In the genomic region with DNA sequence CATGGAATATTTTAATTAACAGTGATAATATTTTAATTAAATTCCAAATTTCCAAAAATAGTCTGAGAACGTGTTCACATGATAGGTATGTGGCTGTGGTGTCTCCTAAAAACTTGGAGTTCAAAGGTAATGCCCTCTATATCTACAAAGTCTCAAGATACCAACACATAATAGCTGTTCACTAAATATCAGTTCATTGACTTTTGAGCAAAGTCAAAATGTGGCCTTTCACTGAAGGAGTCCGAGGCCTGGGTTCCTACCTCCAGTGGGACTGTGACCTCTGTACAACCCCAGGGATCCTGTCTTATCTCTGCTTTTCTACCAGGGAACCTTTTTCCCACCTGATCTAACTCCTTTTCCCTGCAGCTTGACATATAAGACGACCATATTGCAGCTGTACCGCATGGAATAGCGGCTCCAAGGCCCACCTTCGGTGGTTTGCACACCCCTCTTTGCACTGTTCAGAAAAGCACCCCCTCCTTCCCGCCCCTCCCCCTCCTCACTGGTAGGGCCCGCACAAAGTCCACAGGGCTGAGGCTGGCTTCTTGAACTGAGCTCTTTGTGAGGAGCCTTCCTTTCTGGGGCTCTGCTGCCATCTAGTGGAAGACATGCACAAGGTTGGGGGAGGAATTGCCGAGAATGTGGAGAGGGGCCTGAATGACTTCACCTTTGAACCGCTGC, we compare ENCODE assay signal across 2 cellular contexts.
A peak's percentile ranks its signal among the peaks of the same experiment; 100 is the strongest.
TF ChIP-seq lines count a peak whose summit lies in the region.

No MANE protein-coding gene starts in this region.

TF ChIP-seq in HEK293, 187 proteins besides CTCF, POLR2A, EP300 and RAD21 (continued from another document and continues in another):
- TF ChIP-seq, protein P1, sequence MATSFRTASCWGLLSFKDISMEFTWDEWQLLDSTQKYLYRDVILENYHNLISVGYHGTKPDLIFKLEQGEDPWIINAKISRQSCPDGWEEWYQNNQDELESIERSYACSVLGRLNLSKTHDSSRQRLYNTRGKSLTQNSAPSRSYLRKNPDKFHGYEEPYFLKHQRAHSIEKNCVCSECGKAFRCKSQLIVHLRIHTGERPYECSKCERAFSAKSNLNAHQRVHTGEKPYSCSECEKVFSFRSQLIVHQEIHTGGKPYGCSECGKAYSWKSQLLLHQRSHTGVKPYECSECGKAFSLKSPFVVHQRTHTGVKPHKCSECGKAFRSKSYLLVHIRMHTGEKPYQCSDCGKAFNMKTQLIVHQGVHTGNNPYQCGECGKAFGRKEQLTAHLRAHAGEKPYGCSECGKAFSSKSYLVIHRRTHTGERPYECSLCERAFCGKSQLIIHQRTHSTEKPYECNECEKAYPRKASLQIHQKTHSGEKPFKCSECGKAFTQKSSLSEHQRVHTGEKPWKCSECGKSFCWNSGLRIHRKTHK (tag by site-specific recombination; IDR thresholded peaks at IDR 0.05) = no peak
- TF ChIP-seq ZNF558 (tag by site-specific recombination; IDR thresholded peaks at IDR 0.05) = peak; percentile 45; the same call in 1 of the 2 replicates
- TF ChIP-seq ZNF274 (IDR thresholded peaks at IDR 0.05; ENCODE audit: low read length) = no peak
- no peak for TF ChIP-seq ZNF274 (tag by site-specific recombination; IDR thresholded peaks at IDR 0.05; ENCODE audit: borderline replicate concordance)
- TF ChIP-seq ZNF239 (tag by site-specific recombination; IDR thresholded peaks at IDR 0.05) = no peak
- TF ChIP-seq ZNF140 (tag by site-specific recombination; IDR thresholded peaks at IDR 0.05) = no peak
- TF ChIP-seq, protein P2, sequence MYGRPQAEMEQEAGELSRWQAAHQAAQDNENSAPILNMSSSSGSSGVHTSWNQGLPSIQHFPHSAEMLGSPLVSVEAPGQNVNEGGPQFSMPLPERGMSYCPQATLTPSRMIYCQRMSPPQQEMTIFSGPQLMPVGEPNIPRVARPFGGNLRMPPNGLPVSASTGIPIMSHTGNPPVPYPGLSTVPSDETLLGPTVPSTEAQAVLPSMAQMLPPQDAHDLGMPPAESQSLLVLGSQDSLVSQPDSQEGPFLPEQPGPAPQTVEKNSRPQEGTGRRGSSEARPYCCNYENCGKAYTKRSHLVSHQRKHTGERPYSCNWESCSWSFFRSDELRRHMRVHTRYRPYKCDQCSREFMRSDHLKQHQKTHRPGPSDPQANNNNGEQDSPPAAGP (tag by site-specific recombination; IDR thresholded peaks at IDR 0.05) = peak; percentile 76
- TF ChIP-seq ZNF24 (tag by site-specific recombination; IDR thresholded peaks at IDR 0.05) = peak; percentile 88
- TF ChIP-seq ZNF354C (tag by site-specific recombination; IDR thresholded peaks at IDR 0.05; ENCODE audit: borderline replicate concordance, low read depth) = no peak
- TF ChIP-seq, protein P3, sequence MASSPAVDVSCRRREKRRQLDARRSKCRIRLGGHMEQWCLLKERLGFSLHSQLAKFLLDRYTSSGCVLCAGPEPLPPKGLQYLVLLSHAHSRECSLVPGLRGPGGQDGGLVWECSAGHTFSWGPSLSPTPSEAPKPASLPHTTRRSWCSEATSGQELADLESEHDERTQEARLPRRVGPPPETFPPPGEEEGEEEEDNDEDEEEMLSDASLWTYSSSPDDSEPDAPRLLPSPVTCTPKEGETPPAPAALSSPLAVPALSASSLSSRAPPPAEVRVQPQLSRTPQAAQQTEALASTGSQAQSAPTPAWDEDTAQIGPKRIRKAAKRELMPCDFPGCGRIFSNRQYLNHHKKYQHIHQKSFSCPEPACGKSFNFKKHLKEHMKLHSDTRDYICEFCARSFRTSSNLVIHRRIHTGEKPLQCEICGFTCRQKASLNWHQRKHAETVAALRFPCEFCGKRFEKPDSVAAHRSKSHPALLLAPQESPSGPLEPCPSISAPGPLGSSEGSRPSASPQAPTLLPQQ (tag by site-specific recombination; IDR thresholded peaks at IDR 0.05) = peak; percentile 96
- TF ChIP-seq ZNF624 (tag by site-specific recombination; IDR thresholded peaks at IDR 0.05) = no peak
- TF ChIP-seq, protein P4, sequence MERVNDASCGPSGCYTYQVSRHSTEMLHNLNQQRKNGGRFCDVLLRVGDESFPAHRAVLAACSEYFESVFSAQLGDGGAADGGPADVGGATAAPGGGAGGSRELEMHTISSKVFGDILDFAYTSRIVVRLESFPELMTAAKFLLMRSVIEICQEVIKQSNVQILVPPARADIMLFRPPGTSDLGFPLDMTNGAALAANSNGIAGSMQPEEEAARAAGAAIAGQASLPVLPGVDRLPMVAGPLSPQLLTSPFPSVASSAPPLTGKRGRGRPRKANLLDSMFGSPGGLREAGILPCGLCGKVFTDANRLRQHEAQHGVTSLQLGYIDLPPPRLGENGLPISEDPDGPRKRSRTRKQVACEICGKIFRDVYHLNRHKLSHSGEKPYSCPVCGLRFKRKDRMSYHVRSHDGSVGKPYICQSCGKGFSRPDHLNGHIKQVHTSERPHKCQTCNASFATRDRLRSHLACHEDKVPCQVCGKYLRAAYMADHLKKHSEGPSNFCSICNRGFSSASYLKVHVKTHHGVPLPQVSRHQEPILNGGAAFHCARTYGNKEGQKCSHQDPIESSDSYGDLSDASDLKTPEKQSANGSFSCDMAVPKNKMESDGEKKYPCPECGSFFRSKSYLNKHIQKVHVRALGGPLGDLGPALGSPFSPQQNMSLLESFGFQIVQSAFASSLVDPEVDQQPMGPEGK (tag by site-specific recombination; IDR thresholded peaks at IDR 0.05) = peak; percentile 97
- TF ChIP-seq, protein P5, sequence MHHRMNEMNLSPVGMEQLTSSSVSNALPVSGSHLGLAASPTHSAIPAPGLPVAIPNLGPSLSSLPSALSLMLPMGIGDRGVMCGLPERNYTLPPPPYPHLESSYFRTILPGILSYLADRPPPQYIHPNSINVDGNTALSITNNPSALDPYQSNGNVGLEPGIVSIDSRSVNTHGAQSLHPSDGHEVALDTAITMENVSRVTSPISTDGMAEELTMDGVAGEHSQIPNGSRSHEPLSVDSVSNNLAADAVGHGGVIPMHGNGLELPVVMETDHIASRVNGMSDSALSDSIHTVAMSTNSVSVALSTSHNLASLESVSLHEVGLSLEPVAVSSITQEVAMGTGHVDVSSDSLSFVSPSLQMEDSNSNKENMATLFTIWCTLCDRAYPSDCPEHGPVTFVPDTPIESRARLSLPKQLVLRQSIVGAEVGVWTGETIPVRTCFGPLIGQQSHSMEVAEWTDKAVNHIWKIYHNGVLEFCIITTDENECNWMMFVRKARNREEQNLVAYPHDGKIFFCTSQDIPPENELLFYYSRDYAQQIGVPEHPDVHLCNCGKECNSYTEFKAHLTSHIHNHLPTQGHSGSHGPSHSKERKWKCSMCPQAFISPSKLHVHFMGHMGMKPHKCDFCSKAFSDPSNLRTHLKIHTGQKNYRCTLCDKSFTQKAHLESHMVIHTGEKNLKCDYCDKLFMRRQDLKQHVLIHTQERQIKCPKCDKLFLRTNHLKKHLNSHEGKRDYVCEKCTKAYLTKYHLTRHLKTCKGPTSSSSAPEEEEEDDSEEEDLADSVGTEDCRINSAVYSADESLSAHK (tag by site-specific recombination; IDR thresholded peaks at IDR 0.05) = no peak
- TF ChIP-seq ZNF561 (tag by site-specific recombination; IDR thresholded peaks at IDR 0.05; ENCODE audit: borderline replicate concordance) = peak; percentile 78
- TF ChIP-seq ZSCAN30 (tag by site-specific recombination; IDR thresholded peaks at IDR 0.05) = peak; percentile 45; the same call in 1 of the 2 replicates
- TF ChIP-seq ZNF2 (tag by site-specific recombination; IDR thresholded peaks at IDR 0.05) = 0 out of 2 replicates have a peak, but pooled peaks have one; percentile 54

TF ChIP-seq in WTC11, 78 proteins besides CTCF, POLR2A, EP300 and RAD21 (continued from another document):
- TF ChIP-seq, protein P6, sequence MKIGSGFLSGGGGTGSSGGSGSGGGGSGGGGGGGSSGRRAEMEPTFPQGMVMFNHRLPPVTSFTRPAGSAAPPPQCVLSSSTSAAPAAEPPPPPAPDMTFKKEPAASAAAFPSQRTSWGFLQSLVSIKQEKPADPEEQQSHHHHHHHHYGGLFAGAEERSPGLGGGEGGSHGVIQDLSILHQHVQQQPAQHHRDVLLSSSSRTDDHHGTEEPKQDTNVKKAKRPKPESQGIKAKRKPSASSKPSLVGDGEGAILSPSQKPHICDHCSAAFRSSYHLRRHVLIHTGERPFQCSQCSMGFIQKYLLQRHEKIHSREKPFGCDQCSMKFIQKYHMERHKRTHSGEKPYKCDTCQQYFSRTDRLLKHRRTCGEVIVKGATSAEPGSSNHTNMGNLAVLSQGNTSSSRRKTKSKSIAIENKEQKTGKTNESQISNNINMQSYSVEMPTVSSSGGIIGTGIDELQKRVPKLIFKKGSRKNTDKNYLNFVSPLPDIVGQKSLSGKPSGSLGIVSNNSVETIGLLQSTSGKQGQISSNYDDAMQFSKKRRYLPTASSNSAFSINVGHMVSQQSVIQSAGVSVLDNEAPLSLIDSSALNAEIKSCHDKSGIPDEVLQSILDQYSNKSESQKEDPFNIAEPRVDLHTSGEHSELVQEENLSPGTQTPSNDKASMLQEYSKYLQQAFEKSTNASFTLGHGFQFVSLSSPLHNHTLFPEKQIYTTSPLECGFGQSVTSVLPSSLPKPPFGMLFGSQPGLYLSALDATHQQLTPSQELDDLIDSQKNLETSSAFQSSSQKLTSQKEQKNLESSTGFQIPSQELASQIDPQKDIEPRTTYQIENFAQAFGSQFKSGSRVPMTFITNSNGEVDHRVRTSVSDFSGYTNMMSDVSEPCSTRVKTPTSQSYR (CRISPR knock-in tag; IDR thresholded peaks at IDR 0.05) = peak; percentile 61; the same call in 1 of the 2 replicates
- TF ChIP-seq GRHL2 (CRISPR knock-in tag; IDR thresholded peaks at IDR 0.05; ENCODE audit: insufficient replicate concordance, severe bottlenecking) (no peak), TEAD4 (CRISPR knock-in tag; IDR thresholded peaks at IDR 0.05) (peak; percentile 88; the same call in 1 of the 2 replicates), NFATC4 (CRISPR knock-in tag; IDR thresholded peaks at IDR 0.05) (no peak), SMAD3 (CRISPR knock-in tag; IDR thresholded peaks at IDR 0.05; ENCODE audit: borderline replicate concordance) (0 out of 2 replicates have a peak, but pooled peaks have one; percentile 55), ZNF232 (CRISPR knock-in tag; IDR thresholded peaks at IDR 0.05) (peak; percentile 23; the same call in 1 of the 2 replicates), ZNF416 (CRISPR knock-in tag; IDR thresholded peaks at IDR 0.05) (no peak), ETV6 (CRISPR knock-in tag; IDR thresholded peaks at IDR 0.05) (peak; percentile 69; the same call in 1 of the 2 replicates), ZNF121 (CRISPR knock-in tag; IDR thresholded peaks at IDR 0.05) (peak; percentile 98), SP1 (CRISPR knock-in tag; conservative IDR thresholded peaks at IDR 0.05) (0 out of 2 replicates have a peak, but pooled peaks have one; percentile 28), TEAD1 (CRISPR knock-in tag; IDR thresholded peaks at IDR 0.05) (peak; percentile 99; the same call in 1 of the 2 replicates)
- TF ChIP-seq, protein P7, sequence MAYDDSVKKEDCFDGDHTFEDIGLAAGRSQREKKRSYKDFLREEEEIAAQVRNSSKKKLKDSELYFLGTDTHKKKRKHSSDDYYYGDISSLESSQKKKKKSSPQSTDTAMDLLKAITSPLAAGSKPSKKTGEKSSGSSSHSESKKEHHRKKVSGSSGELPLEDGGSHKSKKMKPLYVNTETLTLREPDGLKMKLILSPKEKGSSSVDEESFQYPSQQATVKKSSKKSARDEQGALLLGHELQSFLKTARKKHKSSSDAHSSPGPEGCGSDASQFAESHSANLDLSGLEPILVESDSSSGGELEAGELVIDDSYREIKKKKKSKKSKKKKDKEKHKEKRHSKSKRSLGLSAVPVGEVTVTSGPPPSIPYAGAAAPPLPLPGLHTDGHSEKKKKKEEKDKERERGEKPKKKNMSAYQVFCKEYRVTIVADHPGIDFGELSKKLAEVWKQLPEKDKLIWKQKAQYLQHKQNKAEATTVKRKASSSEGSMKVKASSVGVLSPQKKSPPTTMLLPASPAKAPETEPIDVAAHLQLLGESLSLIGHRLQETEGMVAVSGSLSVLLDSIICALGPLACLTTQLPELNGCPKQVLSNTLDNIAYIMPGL (CRISPR knock-in tag; IDR thresholded peaks at IDR 0.05) = 0 out of 2 replicates have a peak, but pooled peaks have one; percentile 38
- TF ChIP-seq, protein P8, sequence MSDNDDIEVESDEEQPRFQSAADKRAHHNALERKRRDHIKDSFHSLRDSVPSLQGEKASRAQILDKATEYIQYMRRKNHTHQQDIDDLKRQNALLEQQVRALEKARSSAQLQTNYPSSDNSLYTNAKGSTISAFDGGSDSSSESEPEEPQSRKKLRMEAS (CRISPR knock-in tag; IDR thresholded peaks at IDR 0.05) = peak; percentile 54
TF ChIP-seq in WTC11: peak in this region for 11.
